22 cellular contexts compared by ENCODE assay signal in the genomic region with DNA sequence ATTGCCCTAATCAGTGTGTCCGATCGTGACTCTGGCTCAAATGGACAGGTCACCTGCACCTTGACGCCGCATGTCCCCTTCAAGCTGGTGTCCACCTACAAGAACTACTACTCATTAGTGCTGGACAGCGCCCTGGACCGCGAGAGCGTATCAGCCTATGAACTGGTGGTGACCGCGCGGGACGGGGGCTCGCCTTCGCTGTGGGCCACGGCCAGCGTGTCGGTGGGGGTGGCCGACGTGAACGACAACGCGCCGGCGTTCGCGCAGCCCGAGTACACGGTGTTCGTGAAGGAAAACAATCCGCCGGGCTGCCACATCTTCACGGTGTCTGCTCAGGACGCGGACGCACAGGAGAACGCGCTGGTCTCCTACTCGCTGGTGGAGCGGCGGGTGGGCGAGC. TPM values are rescaled to one million over a fixed set of nuclear protein-coding genes. Genes with fewer than 3 reads are reported as not detected.
"Had no signal": no experiment of that assay in that cellular context is flagged by ENCODE, and none has a peak within 500 bp of the region (broad histone marks: within the 10 kb centered on the region; RNA-seq: fewer than 3 reads in every experiment).

No MANE protein-coding gene starts in this region.

- DNase-seq: effector CD4-positive, alpha-beta T cell; hippocampal formation; kidney glomerular epithelial cell; mammary epithelial cell; naive thymus-derived CD4-positive, alpha-beta T cell; retina; stimulated activated CD4-positive, alpha-beta T cell treated with anti-CD3 and anti-CD28 coated beads, Interleukin-4, amount 100 ng/mL, for 24 hours; transverse colon had no signal

- FAIRE-seq: frontal cortex, islet of Langerhans had no signal

- ATAC-seq: heart left ventricle; naive thymus-derived CD4-positive, alpha-beta T cell; psoas muscle; stimulated activated memory B cell treated with anti-CD40 and anti-IgM and Interleukin-4, amounts not matched to agents 10 μg/mL and 1 μg/mL and 100 μg/mL, for 72 hours had no signal

- H3K4me1 ChIP-seq: heart left ventricle, parathyroid adenoma, psoas muscle, right lobe of liver, transverse colon had no signal

- H3K36me3 ChIP-seq: heart left ventricle, right lobe of liver, transverse colon had no signal

- H3K27ac Mint-ChIP-seq: naive thymus-derived CD4-positive, alpha-beta T cell; stimulated activated memory B cell treated with anti-CD40 and anti-IgM and Interleukin-4, amounts not matched to agents 10 μg/mL and 1 μg/mL and 100 μg/mL, for 72 hours; stimulated activated naive CD8-positive, alpha-beta T cell treated with anti-CD3 and anti-CD28 coated beads, Interleukin-15, Interleukin-2, amounts not matched to agents 100 ng/mL and 50 ng/mL, for 24 hours had no signal

- H3K9me3 ChIP-seq: psoas muscle, right lobe of liver had no signal

- H3K9ac ChIP-seq: parathyroid adenoma had no signal

- H3K27ac ChIP-seq: coronary artery, heart left ventricle, parathyroid adenoma, psoas muscle, right lobe of liver, transverse colon had no signal

- H3K36me3 Mint-ChIP-seq: stimulated activated memory B cell treated with anti-CD40 and anti-IgM and Interleukin-4, amounts not matched to agents 10 μg/mL and 1 μg/mL and 100 μg/mL, for 72 hours had no signal

- H3K4me1 Mint-ChIP-seq: naive thymus-derived CD4-positive, alpha-beta T cell; stimulated activated memory B cell treated with anti-CD40 and anti-IgM and Interleukin-4, amounts not matched to agents 10 μg/mL and 1 μg/mL and 100 μg/mL, for 72 hours had no signal

- H3K4me3 Mint-ChIP-seq: naive thymus-derived CD4-positive, alpha-beta T cell; stimulated activated memory B cell treated with anti-CD40 and anti-IgM and Interleukin-4, amounts not matched to agents 10 μg/mL and 1 μg/mL and 100 μg/mL, for 72 hours; stimulated activated naive CD8-positive, alpha-beta T cell treated with anti-CD3 and anti-CD28 coated beads, Interleukin-15, Interleukin-2, amounts not matched to agents 100 ng/mL and 50 ng/mL, for 24 hours had no signal

- H3K27me3 ChIP-seq: right lobe of liver had no signal

- H3K4me3 ChIP-seq: heart left ventricle, psoas muscle, right lobe of liver, transverse colon had no signal

RNA-seq across cellular contexts. Expression of gene PCDHA13, which starts 1.4 kb away (rescaled TPM):
- total RNA-seq: mononuclear cell; naive thymus-derived CD4-positive, alpha-beta T cell; psoas muscle had no signal
- polyA plus RNA-seq: esophagus; naive thymus-derived CD4-positive, alpha-beta T cell; psoas muscle had no signal

RNA-seq across cellular contexts. Expression of gene PCDHA12, which starts 8.3 kb away (rescaled TPM):
- total RNA-seq: dermis microvascular lymphatic vessel endothelial cell; glomerular endothelial cell; mononuclear cell; naive thymus-derived CD4-positive, alpha-beta T cell; psoas muscle had no signal
- polyA plus RNA-seq: heart left ventricle; naive thymus-derived CD4-positive, alpha-beta T cell had no signal

RNA-seq across cellular contexts. Expression of gene PCDHA11, which starts 14.6 kb away (rescaled TPM):
- total RNA-seq: dermis microvascular lymphatic vessel endothelial cell; naive thymus-derived CD4-positive, alpha-beta T cell had no signal
- polyA plus RNA-seq: heart left ventricle; naive thymus-derived CD4-positive, alpha-beta T cell had no signal

RNA-seq across cellular contexts. Expression of gene PCDHA10, which starts 27.7 kb away (rescaled TPM):
- total RNA-seq: mononuclear cell; naive thymus-derived CD4-positive, alpha-beta T cell had no signal
- polyA plus RNA-seq: naive thymus-derived CD4-positive, alpha-beta T cell had no signal

RNA-seq across cellular contexts. Expression of gene PCDHA9, which starts 35.2 kb away (rescaled TPM):
- total RNA-seq: mononuclear cell; naive thymus-derived CD4-positive, alpha-beta T cell; right lobe of liver had no signal
- polyA plus RNA-seq: heart left ventricle; liver; mammary epithelial cell; naive thymus-derived CD4-positive, alpha-beta T cell had no signal
